8 cellular contexts compared by ENCODE assay signal in the genomic region with DNA sequence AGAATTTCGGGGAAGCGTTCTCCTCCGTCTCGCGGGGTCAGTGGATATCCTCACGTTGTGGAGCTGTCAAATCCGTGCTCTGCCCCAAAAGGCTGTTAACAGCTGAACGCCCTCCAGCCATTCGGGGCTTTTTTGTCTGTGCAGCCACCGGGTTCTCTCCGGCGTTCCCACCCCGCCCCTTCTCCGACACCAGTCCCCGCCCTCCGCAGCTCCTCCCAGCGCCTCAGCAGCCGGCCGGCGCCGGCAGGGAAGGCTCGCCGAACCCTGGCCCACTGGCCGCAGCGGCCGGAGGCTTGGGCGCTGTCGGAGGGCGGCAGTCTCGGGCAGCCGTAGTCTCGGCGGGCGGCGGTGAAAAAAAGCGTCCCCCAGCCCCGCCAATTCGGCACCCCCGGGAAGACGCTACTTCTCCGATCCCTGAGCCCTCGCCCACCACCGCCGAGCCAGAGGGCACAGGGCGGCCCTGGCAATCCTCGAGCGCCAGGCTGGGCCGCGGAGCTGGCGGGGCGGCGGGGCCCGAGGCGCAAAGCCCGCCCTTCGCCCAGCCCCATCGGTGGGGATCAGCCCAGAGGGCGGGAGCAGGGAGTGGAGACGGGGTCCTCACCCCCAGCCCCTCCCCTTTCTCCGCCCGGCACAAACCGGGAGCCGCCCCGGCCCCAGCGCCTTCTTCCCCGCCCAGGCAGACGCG. TPM values are rescaled to one million over a fixed set of nuclear protein-coding genes. Genes with fewer than 3 reads are reported as not detected.
A peak's percentile ranks its signal among the peaks of the same experiment; 100 is the strongest.
DNase-seq lines count a peak whose midpoint lies in the region; TF ChIP-seq lines count a peak whose summit lies in the region.

A gene (minus strand): TSS at position 496 of the 685 bp plus-strand sequence. CDS start 773 bp downstream, outside the sequence.

- H3K14ac ChIP-seq in neuronal stem cell (ENCODE audit: low read length), result peak within 1 kb of the TSS; percentile 86

- WGBS in neuronal stem cell (ENCODE audit: extremely low coverage in 2 of 2, insufficient read length in 2 of 2, insufficient replicate concordance in 1 of 2), 2 donors, result no CpG with 5 or more reads among the region's 68 CpGs

- no peaks in the 10 kb centered on the region for H3K9me3 ChIP-seq in MM.1S (replicated peaks; ENCODE audit: insufficient read depth, low read length)
- no peaks in the 10 kb centered on the region for H3K9me3 ChIP-seq in SJSA1 (replicated peaks)
- no peaks in the 10 kb centered on the region for H3K9me3 ChIP-seq in neuronal stem cell (replicated peaks in 1 of 2; ENCODE audit: control insufficient read depth in 2 of 2, insufficient read depth in 1 of 2, low read depth in 1 of 2, low read length in 2 of 2)
- H3K9me3 ChIP-seq in subcutaneous abdominal adipose tissue (ENCODE audit: control insufficient read depth in 5 of 5, low read length in 5 of 5), result no peaks in the 10 kb centered on the region

- no peaks in the 10 kb centered on the region for H3K27me3 ChIP-seq in MM.1S (replicated peaks; ENCODE audit: insufficient read depth, low read length)
- no peaks in the 10 kb centered on the region for H3K27me3 ChIP-seq in SJSA1 (replicated peaks)
- no peaks in the 10 kb centered on the region for H3K27me3 ChIP-seq in neuronal stem cell (ENCODE audit: control insufficient read depth in 3 of 3, insufficient read depth in 3 of 3, low read depth in 1 of 3, low read length in 3 of 3)
- no peaks in the 10 kb centered on the region for H3K27me3 ChIP-seq in subcutaneous abdominal adipose tissue (ENCODE audit: control insufficient read depth in 5 of 5, insufficient read depth in 4 of 5, low read length in 5 of 5)

- H2AFZ ChIP-seq in MM.1S (ENCODE audit: low read length) (peak within 1 kb of the TSS; percentile 78), neuronal stem cell (ENCODE audit: low read length) (peak within 1 kb of the TSS; percentile 85)

- no peak within 1 kb of the TSS for H2BK120ac ChIP-seq in neuronal stem cell (ENCODE audit: low read depth, low read length)

- peak within 1 kb of the TSS; percentile 94 for H3K23ac ChIP-seq in neuronal stem cell (ENCODE audit: low read depth, low read length, poor library complexity)

- H2BK15ac ChIP-seq in neuronal stem cell (ENCODE audit: low read length), result no peak within 1 kb of the TSS

- H3K36me3 ChIP-seq in MM.1S (replicated peaks; ENCODE audit: insufficient read depth, low read length) (no peaks in the 10 kb centered on the region), SJSA1 (peaks cover 3% of the 10 kb centered on the region; the same call in 1 of the 2 replicates), neuronal stem cell (replicated peaks in 1 of 2; ENCODE audit: control insufficient read depth in 2 of 2, insufficient read depth in 2 of 2, low read length in 2 of 2) (peaks cover 0 to 7% of the 10 kb centered on the region in 2 donors), subcutaneous abdominal adipose tissue (ENCODE audit: control insufficient read depth in 5 of 5, insufficient read depth in 5 of 5, low read length in 5 of 5) (peaks cover 0 to 2% (median 0%) of the 10 kb centered on the region in 5 donors)

- DNase-seq in GM03348 (ENCODE audit: low spot score) (peak; percentile 92), HCEC 1CT (peak; percentile 92), MM.1S (peak; percentile 88), SJSA1 (ENCODE audit: low read depth in 1 of 2, low spot score in 2 of 2) (peak in 1 of 2 experiments; percentile 95), foreskin melanocyte (peak; percentile 85), neuronal stem cell (ENCODE audit: low spot score) (peak; percentile 96)
- peak; percentile 50 to 69 (median 56) for DNase-seq in activated naive CD4-positive, alpha-beta T cell (lab: John Stamatoyannopoulos, UW)

- H3K4me3 ChIP-seq in MM.1S (ENCODE audit: low read length), result peak within 1 kb of the TSS; percentile 86
- H3K4me3 ChIP-seq in SJSA1, result peak within 1 kb of the TSS; percentile 73
- peak within 1 kb of the TSS; percentile 59 to 91 for H3K4me3 ChIP-seq in neuronal stem cell (ENCODE audit: low read length in 2 of 2)
- peak within 1 kb of the TSS; percentile 90 to 97 (median 94) for H3K4me3 ChIP-seq in subcutaneous abdominal adipose tissue (ENCODE audit: low read depth in 1 of 5, low read length in 5 of 5)

- H3K4me2 ChIP-seq in MM.1S (ENCODE audit: low read depth, low read length) (peak within 1 kb of the TSS; percentile 86), neuronal stem cell (ENCODE audit: insufficient read depth, low read length, poor library complexity, severe bottlenecking) (peak within 1 kb of the TSS; percentile 80)

- H3K18ac ChIP-seq in neuronal stem cell (ENCODE audit: low read length), result peak within 1 kb of the TSS; percentile 97

- no peak within 1 kb of the TSS for H3K4ac ChIP-seq in neuronal stem cell (ENCODE audit: low read length)

- no peak within 1 kb of the TSS for H4K91ac ChIP-seq in neuronal stem cell (ENCODE audit: low read depth, low read length, poor library complexity)

- TF ChIP-seq CTCF in MM.1S (IDR thresholded peaks at IDR 0.05; ENCODE audit: low read length), result no peak

- H2BK5ac ChIP-seq in neuronal stem cell (ENCODE audit: low read length), result peak within 1 kb of the TSS; percentile 95

- H3K4me1 ChIP-seq in MM.1S (ENCODE audit: low read length) (peaks cover 16% of the 10 kb centered on the region; the same call in 1 of the 2 replicates), SJSA1 (replicated peaks) (peaks cover 7% of the 10 kb centered on the region), neuronal stem cell (ENCODE audit: control insufficient read depth in 2 of 2, insufficient read depth in 1 of 2, low read depth in 1 of 2, low read length in 2 of 2) (peaks cover 0 to 2% of the 10 kb centered on the region in 2 donors), subcutaneous abdominal adipose tissue (ENCODE audit: control insufficient read depth in 5 of 5, insufficient read depth in 5 of 5, low read length in 5 of 5) (peaks cover 6 to 59% (median 47%) of the 10 kb centered on the region in 5 donors)

- peaks cover 86% of the 10 kb centered on the region for H3K79me2 ChIP-seq in MM.1S (ENCODE audit: low read length)

- no peak within 1 kb of the TSS for H2BK12ac ChIP-seq in neuronal stem cell (ENCODE audit: low read length)

- H4K20me1 ChIP-seq in MM.1S (ENCODE audit: insufficient read depth, low read length), result no peaks in the 10 kb centered on the region

- H3F3A ChIP-seq in MM.1S (ENCODE audit: insufficient read depth, low read length), result peaks cover 10% of the 10 kb centered on the region; the same call in 1 of the 2 replicates

- H4K8ac ChIP-seq in neuronal stem cell (ENCODE audit: low read depth, low read length), result no peak within 1 kb of the TSS

- H3K27ac ChIP-seq in MM.1S (ENCODE audit: low read length), result peak within 1 kb of the TSS; percentile 96
- H3K27ac ChIP-seq in SJSA1, result peak within 1 kb of the TSS; percentile 95
- peak within 1 kb of the TSS; percentile 98 for H3K27ac ChIP-seq in neuronal stem cell (replicated peaks; ENCODE audit: low read length)
- H3K27ac ChIP-seq in subcutaneous abdominal adipose tissue (ENCODE audit: low read depth, low read length), result peak within 1 kb of the TSS; percentile 98

- H3K9ac ChIP-seq in MM.1S (ENCODE audit: low read length), result peak within 1 kb of the TSS; percentile 81
- H3K9ac ChIP-seq in neuronal stem cell (ENCODE audit: low read depth, low read length, poor library complexity), result peak within 1 kb of the TSS; percentile 82
- H3K9ac ChIP-seq in subcutaneous abdominal adipose tissue (ENCODE audit: low read length in 5 of 5), result peak within 1 kb of the TSS; percentile 88 to 99 (median 92)

- H3K79me1 ChIP-seq in neuronal stem cell (ENCODE audit: low read depth, low read length), result peaks cover 3% of the 10 kb centered on the region

- no peaks in the 10 kb centered on the region for H3K9me2 ChIP-seq in MM.1S (replicated peaks; ENCODE audit: insufficient read depth, low read length)

- H2AK5ac ChIP-seq in neuronal stem cell (ENCODE audit: low read depth, low read length), result no peak within 1 kb of the TSS

RNA-seq across cellular contexts. Expression of the gene that starts here (rescaled TPM):
- 12.7 and 15.8 TPM in 2 replicates for total RNA-seq in SJSA1 (2014; rRNA removed; shearing (Covaris generic))
- 22.1 TPM for polyA plus RNA-seq in neuronal stem cell (2013, experiment 1 of 2)
- 22.7 TPM for polyA plus RNA-seq in neuronal stem cell (2013, experiment 2 of 2)
